In the genomic region with DNA sequence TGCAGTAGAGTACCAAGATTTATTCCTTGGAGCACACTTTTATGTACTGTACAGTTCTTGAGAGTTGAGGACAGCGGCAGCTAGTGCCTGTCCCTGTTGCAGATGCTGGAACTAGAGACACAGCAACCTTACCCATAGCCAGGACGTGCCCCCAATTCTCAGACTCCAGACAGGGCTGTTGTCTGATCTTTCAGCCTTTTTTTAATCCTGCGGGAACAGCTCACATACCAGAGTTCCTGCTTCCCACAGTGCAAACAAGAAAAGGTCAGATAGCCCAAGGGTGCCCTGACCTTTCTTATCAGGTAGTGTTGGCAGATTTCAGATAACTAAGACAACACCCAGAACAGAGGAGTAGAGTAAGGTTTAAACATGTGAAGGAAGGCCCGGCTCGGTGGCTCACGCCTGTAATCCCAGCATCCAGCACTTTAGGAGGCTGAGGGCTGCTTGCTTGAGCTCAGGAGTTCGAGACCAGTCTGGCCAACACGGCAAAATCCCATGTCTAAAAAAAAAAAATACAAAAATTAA, we compare ENCODE assay signal across 1 cellular context.
TF ChIP-seq lines count a peak whose summit lies in the region.

No MANE protein-coding gene starts in this region.

TF ChIP-seq in IMR-90, 13 proteins besides CTCF, POLR2A, EP300 and RAD21:
- TF ChIP-seq, protein P1, sequence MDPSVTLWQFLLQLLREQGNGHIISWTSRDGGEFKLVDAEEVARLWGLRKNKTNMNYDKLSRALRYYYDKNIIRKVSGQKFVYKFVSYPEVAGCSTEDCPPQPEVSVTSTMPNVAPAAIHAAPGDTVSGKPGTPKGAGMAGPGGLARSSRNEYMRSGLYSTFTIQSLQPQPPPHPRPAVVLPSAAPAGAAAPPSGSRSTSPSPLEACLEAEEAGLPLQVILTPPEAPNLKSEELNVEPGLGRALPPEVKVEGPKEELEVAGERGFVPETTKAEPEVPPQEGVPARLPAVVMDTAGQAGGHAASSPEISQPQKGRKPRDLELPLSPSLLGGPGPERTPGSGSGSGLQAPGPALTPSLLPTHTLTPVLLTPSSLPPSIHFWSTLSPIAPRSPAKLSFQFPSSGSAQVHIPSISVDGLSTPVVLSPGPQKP (IDR thresholded peaks at IDR 0.05; ENCODE audit: borderline replicate concordance, low read depth, low read length) = no peak
- TF ChIP-seq MXI1 (IDR thresholded peaks at IDR 0.05; ENCODE audit: borderline replicate concordance, low read depth, low read length) = no peak
- TF ChIP-seq RCOR1 (IDR thresholded peaks at IDR 0.05; ENCODE audit: insufficient replicate concordance, low read length) = no peak
